1 cellular context compared by ENCODE assay signal in genomic region chr16:67668495-67669157, GRCh38.
TF ChIP-seq lines count a peak whose summit lies in the region.

No MANE protein-coding gene starts in this region.

TF ChIP-seq in liver, 16 proteins besides CTCF, POLR2A, EP300 and RAD21 (continued from another document):
- TF ChIP-seq, protein P1, sequence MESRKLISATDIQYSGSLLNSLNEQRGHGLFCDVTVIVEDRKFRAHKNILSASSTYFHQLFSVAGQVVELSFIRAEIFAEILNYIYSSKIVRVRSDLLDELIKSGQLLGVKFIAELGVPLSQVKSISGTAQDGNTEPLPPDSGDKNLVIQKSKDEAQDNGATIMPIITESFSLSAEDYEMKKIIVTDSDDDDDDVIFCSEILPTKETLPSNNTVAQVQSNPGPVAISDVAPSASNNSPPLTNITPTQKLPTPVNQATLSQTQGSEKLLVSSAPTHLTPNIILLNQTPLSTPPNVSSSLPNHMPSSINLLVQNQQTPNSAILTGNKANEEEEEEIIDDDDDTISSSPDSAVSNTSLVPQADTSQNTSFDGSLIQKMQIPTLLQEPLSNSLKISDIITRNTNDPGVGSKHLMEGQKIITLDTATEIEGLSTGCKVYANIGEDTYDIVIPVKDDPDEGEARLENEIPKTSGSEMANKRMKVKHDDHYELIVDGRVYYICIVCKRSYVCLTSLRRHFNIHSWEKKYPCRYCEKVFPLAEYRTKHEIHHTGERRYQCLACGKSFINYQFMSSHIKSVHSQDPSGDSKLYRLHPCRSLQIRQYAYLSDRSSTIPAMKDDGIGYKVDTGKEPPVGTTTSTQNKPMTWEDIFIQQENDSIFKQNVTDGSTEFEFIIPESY (IDR thresholded peaks at IDR 0.05) = no peak
- TF ChIP-seq SP1 (IDR thresholded peaks at IDR 0.05) = no peak
- TF ChIP-seq, protein P2, sequence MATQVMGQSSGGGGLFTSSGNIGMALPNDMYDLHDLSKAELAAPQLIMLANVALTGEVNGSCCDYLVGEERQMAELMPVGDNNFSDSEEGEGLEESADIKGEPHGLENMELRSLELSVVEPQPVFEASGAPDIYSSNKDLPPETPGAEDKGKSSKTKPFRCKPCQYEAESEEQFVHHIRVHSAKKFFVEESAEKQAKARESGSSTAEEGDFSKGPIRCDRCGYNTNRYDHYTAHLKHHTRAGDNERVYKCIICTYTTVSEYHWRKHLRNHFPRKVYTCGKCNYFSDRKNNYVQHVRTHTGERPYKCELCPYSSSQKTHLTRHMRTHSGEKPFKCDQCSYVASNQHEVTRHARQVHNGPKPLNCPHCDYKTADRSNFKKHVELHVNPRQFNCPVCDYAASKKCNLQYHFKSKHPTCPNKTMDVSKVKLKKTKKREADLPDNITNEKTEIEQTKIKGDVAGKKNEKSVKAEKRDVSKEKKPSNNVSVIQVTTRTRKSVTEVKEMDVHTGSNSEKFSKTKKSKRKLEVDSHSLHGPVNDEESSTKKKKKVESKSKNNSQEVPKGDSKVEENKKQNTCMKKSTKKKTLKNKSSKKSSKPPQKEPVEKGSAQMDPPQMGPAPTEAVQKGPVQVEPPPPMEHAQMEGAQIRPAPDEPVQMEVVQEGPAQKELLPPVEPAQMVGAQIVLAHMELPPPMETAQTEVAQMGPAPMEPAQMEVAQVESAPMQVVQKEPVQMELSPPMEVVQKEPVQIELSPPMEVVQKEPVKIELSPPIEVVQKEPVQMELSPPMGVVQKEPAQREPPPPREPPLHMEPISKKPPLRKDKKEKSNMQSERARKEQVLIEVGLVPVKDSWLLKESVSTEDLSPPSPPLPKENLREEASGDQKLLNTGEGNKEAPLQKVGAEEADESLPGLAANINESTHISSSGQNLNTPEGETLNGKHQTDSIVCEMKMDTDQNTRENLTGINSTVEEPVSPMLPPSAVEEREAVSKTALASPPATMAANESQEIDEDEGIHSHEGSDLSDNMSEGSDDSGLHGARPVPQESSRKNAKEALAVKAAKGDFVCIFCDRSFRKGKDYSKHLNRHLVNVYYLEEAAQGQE (IDR thresholded peaks at IDR 0.05) = no peak
- TF ChIP-seq EGR1 (IDR thresholded peaks at IDR 0.05; ENCODE audit: low read depth in 2 of 2) = no peak
